Comparison of ENCODE assay signal across 8 cellular contexts in genomic region chr5:923473-923873, GRCh38. TPM values are rescaled to one million over a fixed set of nuclear protein-coding genes. Genes with fewer than 3 reads are reported as not detected.
DNase-seq lines count a peak whose midpoint lies in the region; ATAC-seq and TF ChIP-seq lines count a peak whose summit lies in the region.

No MANE protein-coding gene starts in this region.

- H3K4me3 Mint-ChIP-seq in naive thymus-derived CD4-positive, alpha-beta T cell = no peak overlapping the region
- H3K4me3 Mint-ChIP-seq in stimulated activated naive B cell treated with anti-CD40 and anti-IgM and Interleukin-4, amounts not matched to agents 10 μg/mL and 1 μg/mL and 100 μg/mL, for 72 hours = no peak overlapping the region

- H3K9me3 Mint-ChIP-seq in naive thymus-derived CD4-positive, alpha-beta T cell = no peaks in the 10 kb centered on the region
- no peaks in the 10 kb centered on the region for H3K9me3 Mint-ChIP-seq in stimulated activated naive B cell treated with anti-CD40 and anti-IgM and Interleukin-4, amounts not matched to agents 10 μg/mL and 1 μg/mL and 100 μg/mL, for 72 hours

- ATAC-seq in GM18909 (IDR thresholded peaks at IDR 0.05; ENCODE audit: poor library complexity, unreplicated experiment) (peak; percentile 88), HG03571 (IDR thresholded peaks at IDR 0.05; ENCODE audit: unreplicated experiment) (peak; percentile 47)
- peak; percentile 87 for ATAC-seq in naive thymus-derived CD4-positive, alpha-beta T cell
- peak; percentile 94 to 96 for ATAC-seq in stimulated activated naive B cell treated with anti-CD40 and anti-IgM and Interleukin-4, amounts not matched to agents 10 μg/mL and 1 μg/mL and 100 μg/mL, for 72 hours (replicated peaks)

- DNase-seq in AG10803 (ENCODE audit: low read depth) (peak; percentile 65), NT2/D1 (ENCODE audit: low read depth, low spot score) (peak; percentile 60), epidermal melanocyte (ENCODE audit: insufficient read length, low spot score) (peak; percentile 90)
- DNase-seq in activated CD8-positive, alpha-beta memory T cell treated with anti-CD3 and anti-CD28 coated beads, Interleukin-2, amount 50 U/mL, for 1 hour (ENCODE audit: extremely low read depth) = peak; percentile 33
- DNase-seq in naive thymus-derived CD4-positive, alpha-beta T cell = peak; percentile 41 to 79 (median 64)
- peak; percentile 65 for DNase-seq in stimulated activated naive B cell treated with anti-CD40 and anti-IgM and Interleukin-4, amounts not matched to agents 10 μg/mL and 1 μg/mL and 100 μg/mL, for 72 hours

- H3K9ac ChIP-seq in NT2/D1 (ENCODE audit: insufficient read length, low read depth) = no peak overlapping the region

- TF ChIP-seq CTCF in AG10803 (conservative IDR thresholded peaks at IDR 0.05; ENCODE audit: low read length) = peak; percentile 86

- H3K27me3 Mint-ChIP-seq in naive thymus-derived CD4-positive, alpha-beta T cell = peaks cover 21 to 43% (median 33%) of the 10 kb centered on the region in 5 donors
- H3K27me3 Mint-ChIP-seq in stimulated activated naive B cell treated with anti-CD40 and anti-IgM and Interleukin-4, amounts not matched to agents 10 μg/mL and 1 μg/mL and 100 μg/mL, for 72 hours = peaks cover 33 to 47% of the 10 kb centered on the region in 2 donors

- CTCF ChIA-PET in naive thymus-derived CD4-positive, alpha-beta T cell (lab: Charles Lee) = interaction anchor here (0.7 to 1.8 kb wide), 10 partner anchors 11 to 226 kb away, joined by 3 to 23 read pairs (median 4); no protein-coding TSS in a partner anchor

- no peak overlapping the region for H3K27ac Mint-ChIP-seq in naive thymus-derived CD4-positive, alpha-beta T cell
- H3K27ac Mint-ChIP-seq in stimulated activated naive B cell treated with anti-CD40 and anti-IgM and Interleukin-4, amounts not matched to agents 10 μg/mL and 1 μg/mL and 100 μg/mL, for 72 hours = no peak overlapping the region

- H3K27ac ChIP-seq in naive thymus-derived CD4-positive, alpha-beta T cell (ENCODE audit: low read depth, low read length) = no peak overlapping the region

- peaks cover 3% of the 10 kb centered on the region for H3K4me1 ChIP-seq in NT2/D1 (ENCODE audit: insufficient read depth, insufficient read length)
- no peaks in the 10 kb centered on the region for H3K4me1 ChIP-seq in naive thymus-derived CD4-positive, alpha-beta T cell (ENCODE audit: control insufficient read depth in 2 of 2, insufficient read depth in 2 of 2, low read length in 2 of 2)

- POLR2A ChIA-PET in naive thymus-derived CD4-positive, alpha-beta T cell (lab: Charles Lee) = interaction anchor here (1.2 kb wide), 1 partner anchor 216 kb away, joined by 5 read pairs; no protein-coding TSS in a partner anchor

- peaks cover 6 to 15% (median 11%) of the 10 kb centered on the region in 7 donors for H3K4me1 Mint-ChIP-seq in naive thymus-derived CD4-positive, alpha-beta T cell
- peaks cover 5 to 23% of the 10 kb centered on the region in 2 donors for H3K4me1 Mint-ChIP-seq in stimulated activated naive B cell treated with anti-CD40 and anti-IgM and Interleukin-4, amounts not matched to agents 10 μg/mL and 1 μg/mL and 100 μg/mL, for 72 hours

- H3K4me3 ChIP-seq in AG10803 (ENCODE audit: low read length) (no peak overlapping the region), NT2/D1 (ENCODE audit: insufficient read length, low read depth) (no peak overlapping the region)
- H3K4me3 ChIP-seq in naive thymus-derived CD4-positive, alpha-beta T cell (ENCODE audit: low read length) = no peak overlapping the region

- peaks cover 30% of the 10 kb centered on the region for H3K36me3 ChIP-seq in NT2/D1 (ENCODE audit: insufficient read depth, insufficient read length, low read length)
- H3K36me3 ChIP-seq in naive thymus-derived CD4-positive, alpha-beta T cell (ENCODE audit: control insufficient read depth in 2 of 3, insufficient read depth in 3 of 3, low read length in 3 of 3) = no peaks in the 10 kb centered on the region

- intact Hi-C loops in naive thymus-derived CD4-positive, alpha-beta T cell (cut with micrococcal nuclease) = loop anchor here (1.0 to 10.0 kb wide), 5 partner anchors 88 to 721 kb away; no protein-coding TSS in a partner anchor

- H3K36me3 Mint-ChIP-seq in naive thymus-derived CD4-positive, alpha-beta T cell = peaks cover 0 to 2% (median 0%) of the 10 kb centered on the region in 5 donors
- peaks cover 3 to 10% of the 10 kb centered on the region in 2 donors for H3K36me3 Mint-ChIP-seq in stimulated activated naive B cell treated with anti-CD40 and anti-IgM and Interleukin-4, amounts not matched to agents 10 μg/mL and 1 μg/mL and 100 μg/mL, for 72 hours

- H3K27me3 ChIP-seq in NT2/D1 (ENCODE audit: insufficient read depth, insufficient read length) = no peaks in the 10 kb centered on the region
- H3K27me3 ChIP-seq in naive thymus-derived CD4-positive, alpha-beta T cell (ENCODE audit: control insufficient read depth in 2 of 2, insufficient read depth in 2 of 2, low read length in 2 of 2) = no peaks in the 10 kb centered on the region

- no peaks in the 10 kb centered on the region for H3K9me3 ChIP-seq in NT2/D1 (ENCODE audit: insufficient read depth, low read length)
- no peaks in the 10 kb centered on the region for H3K9me3 ChIP-seq in naive thymus-derived CD4-positive, alpha-beta T cell (ENCODE audit: control insufficient read depth in 2 of 3, low read length in 3 of 3)

RNA-seq across cellular contexts. Expression of gene TRIP13, which starts 30.8 kb away (rescaled TPM):
- 10 to 100 TPM in 1 of 5 experiments, under 1 TPM in 3, not detected in 1; 0.39 to 23.5 (median 0.57) TPM for total RNA-seq in naive thymus-derived CD4-positive, alpha-beta T cell
- polyA plus RNA-seq in naive thymus-derived CD4-positive, alpha-beta T cell = under 1 TPM; 0.52 to 0.63 TPM

RNA-seq across cellular contexts. Expression of gene BRD9, which starts 30.9 kb away (rescaled TPM):
- 10 to 100 TPM; 63.2 to 93.2 (median 82.2) TPM for total RNA-seq in naive thymus-derived CD4-positive, alpha-beta T cell
- 10 to 100 TPM; 10.6 to 17.6 TPM for polyA plus RNA-seq in naive thymus-derived CD4-positive, alpha-beta T cell

Comparison
In these comparisons a context has a peak if more than half of its experiments do, and no peak if none do; other contexts are left out.
1. DNase-seq: peak in every context shown above with its lines; median percentile 90 in epidermal melanocyte; 65 in AG10803; 65 in stimulated activated naive B cell treated with anti-CD40 and anti-IgM and Interleukin-4, amounts not matched to agents 10 μg/mL and 1 μg/mL and 100 μg/mL, for 72 hours; 64 in naive thymus-derived CD4-positive, alpha-beta T cell; 60 in NT2/D1; 33 in activated CD8-positive, alpha-beta memory T cell treated with anti-CD3 and anti-CD28 coated beads, Interleukin-2, amount 50 U/mL, for 1 hour.